Comparison of ENCODE assay signal across 17 cellular contexts in genomic region chr21:43993420-43993934, GRCh38.
"Had no signal": no experiment of that assay in that cellular context is flagged by ENCODE, and none has a peak within 500 bp of the region (broad histone marks: within the 10 kb centered on the region; RNA-seq: fewer than 3 reads in every experiment).

No MANE protein-coding gene starts in this region.

- H3K9me3 ChIP-seq: esophagus squamous epithelium, gastroesophageal sphincter, left ventricle myocardium inferior, right atrium auricular region, thoracic aorta had no signal

- H3K4me2 ChIP-seq: smooth muscle cell had no signal

- H3K36me3 ChIP-seq: esophagus squamous epithelium, gastroesophageal sphincter, left ventricle myocardium inferior, right atrium auricular region, thoracic aorta had no signal

- H3K4me1 Mint-ChIP-seq: naive thymus-derived CD4-positive, alpha-beta T cell; stimulated activated effector memory CD8-positive, alpha-beta T cell treated with anti-CD3 and anti-CD28 coated beads, Interleukin-12 subunit alpha, Interleukin-12 subunit beta, amount 100 ng/mL, for 72 hours had no signal

- H3K4me3 Mint-ChIP-seq: dendritic cell treated with granulocyte-macrophage colony-stimulating factor and Interleukin-4, amounts not matched to agents 40 ng/mL and 50 ng/mL, for 4 days; naive thymus-derived CD4-positive, alpha-beta T cell; stimulated activated effector memory CD8-positive, alpha-beta T cell treated with anti-CD3 and anti-CD28 coated beads, Interleukin-12 subunit alpha, Interleukin-12 subunit beta, amount 100 ng/mL, for 72 hours; type B pancreatic cell had no signal

- H3K27me3 Mint-ChIP-seq: type B pancreatic cell had no signal

- H3K36me3 Mint-ChIP-seq: naive thymus-derived CD4-positive, alpha-beta T cell; stimulated activated effector memory CD8-positive, alpha-beta T cell treated with anti-CD3 and anti-CD28 coated beads, Interleukin-12 subunit alpha, Interleukin-12 subunit beta, amount 100 ng/mL, for 72 hours; type B pancreatic cell had no signal

- H3K4me3 ChIP-seq: esophagus squamous epithelium, gastroesophageal sphincter, left ventricle myocardium inferior, right atrium auricular region, smooth muscle cell, thoracic aorta had no signal

- H3K27ac Mint-ChIP-seq: dendritic cell treated with granulocyte-macrophage colony-stimulating factor and Interleukin-4, amounts not matched to agents 40 ng/mL and 50 ng/mL, for 4 days; naive thymus-derived CD4-positive, alpha-beta T cell; stimulated activated effector memory CD8-positive, alpha-beta T cell treated with anti-CD3 and anti-CD28 coated beads, Interleukin-12 subunit alpha, Interleukin-12 subunit beta, amount 100 ng/mL, for 72 hours; type B pancreatic cell had no signal

- DNase-seq: esophagus squamous epithelium; foreskin fibroblast; glutamatergic neuron; kidney; left cardiac atrium; left ventricle myocardium inferior; naive thymus-derived CD4-positive, alpha-beta T cell; stimulated activated CD4-positive, alpha-beta T cell treated with anti-CD3 and anti-CD28 coated beads, Interleukin-4, amount 100 ng/mL, for 1 hour; stimulated activated CD8-positive, alpha-beta memory T cell treated with anti-CD3 and anti-CD28 coated beads, Interleukin-4, amount 100 ng/mL, for 48 hours; stimulated activated naive CD8-positive, alpha-beta T cell treated with anti-CD3 and anti-CD28 coated beads, Interleukin-15, Interleukin-2, amounts not matched to agents 100 U/mL and 50 U/mL, for 24 hours had no signal

- H3K27me3 ChIP-seq: right atrium auricular region had no signal

- ATAC-seq: gastroesophageal sphincter; left cardiac atrium; naive thymus-derived CD4-positive, alpha-beta T cell; stimulated activated effector memory CD8-positive, alpha-beta T cell treated with anti-CD3 and anti-CD28 coated beads, Interleukin-12 subunit alpha, Interleukin-12 subunit beta, amount 100 ng/mL, for 72 hours; stimulated activated naive CD8-positive, alpha-beta T cell treated with anti-CD3 and anti-CD28 coated beads, Interleukin-15, Interleukin-2, amounts not matched to agents 100 U/mL and 50 U/mL, for 24 hours had no signal

- H3K27ac ChIP-seq: esophagus squamous epithelium, gastroesophageal sphincter, left ventricle myocardium inferior, right atrium auricular region, thoracic aorta had no signal

- H3K4me1 ChIP-seq: esophagus squamous epithelium, gastroesophageal sphincter had no signal

- H3K9me3 Mint-ChIP-seq: dendritic cell treated with granulocyte-macrophage colony-stimulating factor and Interleukin-4, amounts not matched to agents 40 ng/mL and 50 ng/mL, for 4 days; naive thymus-derived CD4-positive, alpha-beta T cell; stimulated activated effector memory CD8-positive, alpha-beta T cell treated with anti-CD3 and anti-CD28 coated beads, Interleukin-12 subunit alpha, Interleukin-12 subunit beta, amount 100 ng/mL, for 72 hours; type B pancreatic cell had no signal
